ENCODE assay signal across 8 cellular contexts in the genomic region with DNA sequence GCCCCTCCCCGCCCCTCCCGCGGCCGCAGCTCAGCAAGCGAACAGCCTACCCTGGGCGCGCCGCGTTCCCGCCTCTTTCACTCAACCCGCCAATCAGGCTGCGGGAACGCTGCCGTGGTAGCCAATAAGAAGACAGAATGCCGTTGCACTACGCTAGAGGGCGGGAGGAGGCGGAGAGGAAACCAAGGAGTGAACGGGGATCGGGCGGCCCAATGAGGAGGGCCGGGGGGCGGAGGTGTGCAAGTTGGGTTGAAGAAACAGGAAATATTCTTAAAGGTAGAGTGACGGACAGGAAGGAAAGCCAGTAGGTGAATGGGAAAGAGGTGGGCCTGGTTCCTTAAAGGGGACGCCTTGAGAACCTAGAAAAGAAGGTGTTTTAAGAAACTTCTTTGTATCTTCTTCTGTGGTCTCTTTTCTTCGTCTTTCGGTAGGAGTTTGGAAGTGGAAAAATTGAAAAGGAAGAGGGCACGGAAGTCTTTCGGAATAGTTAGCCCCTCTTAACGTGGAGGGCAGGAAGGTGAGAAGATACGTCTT. TPM values are rescaled to one million over a fixed set of nuclear protein-coding genes. Genes with fewer than 3 reads are reported as not detected.
DNase-seq lines count a peak whose midpoint lies in the region; ATAC-seq and TF ChIP-seq lines count a peak whose summit lies in the region.

No MANE protein-coding gene starts in this region.

- TF ChIP-seq EP300 in esophagus muscularis mucosa (IDR thresholded peaks at IDR 0.05), result no peak

- peaks cover 26% of the 10 kb centered on the region for H3K4me1 Mint-ChIP-seq in activated T-cell treated with anti-CD3 and anti-CD28 coated beads, Interleukin-2, amount 50 U/mL, for 4 hours (ENCODE audit: low read depth)

- peaks cover 5% of the 10 kb centered on the region for H3K36me3 Mint-ChIP-seq in activated T-cell treated with anti-CD3 and anti-CD28 coated beads, Interleukin-2, amount 50 U/mL, for 4 hours (ENCODE audit: insufficient read depth)

- peak overlapping the region; percentile 85 for H3K4me3 ChIP-seq in Jurkat, Clone E6-1 (ENCODE audit: low read length)
- peak overlapping the region; percentile 90 to 98 (median 96) for H3K4me3 ChIP-seq in esophagus muscularis mucosa
- H3K4me3 ChIP-seq in mucosa of stomach (ENCODE audit: low read length), result peak overlapping the region; percentile 96

- under 1% methylated on average over 31 of the region's 31 CpGs for WGBS in esophagus muscularis mucosa

- peaks cover 40 to 56% (median 47%) of the 10 kb centered on the region in 4 donors for H3K4me1 ChIP-seq in esophagus muscularis mucosa
- peaks cover 16% of the 10 kb centered on the region for H3K4me1 ChIP-seq in mucosa of stomach (ENCODE audit: control insufficient read depth, insufficient read depth, low read length)

- DNase-seq in DMS153 (lab: John Stamatoyannopoulos, UW) (peak; percentile 99), OCI-M2 (lab: John Stamatoyannopoulos, UW; ENCODE audit: unreplicated experiment) (peak; percentile 82), esophagus muscularis mucosa (ENCODE audit: extremely low spot score) (peak; percentile 100)
- peak; percentile 99 for DNase-seq in Jurkat, Clone E6-1 (ENCODE audit: low read depth, low spot score)
- peak; percentile 97 for DNase-seq in activated T-cell treated with anti-CD3 and anti-CD28 coated beads, Interleukin-2, amount 50 U/mL, for 4 hours
- DNase-seq in stimulated activated CD8-positive, alpha-beta memory T cell treated with anti-CD3 and anti-CD28 coated beads, Interleukin-4, amount 100 ng/mL, for 48 hours, result peak; percentile 98

- no peak for TF ChIP-seq POLR2A in esophagus muscularis mucosa (IDR thresholded peaks at IDR 0.05; ENCODE audit: low read depth)

- H3K36me3 ChIP-seq in esophagus muscularis mucosa, result peaks cover 0 to 5% (median 0%) of the 10 kb centered on the region in 4 donors
- H3K36me3 ChIP-seq in mucosa of stomach (ENCODE audit: control insufficient read depth, insufficient read depth, low read length), result no peaks in the 10 kb centered on the region

- TF ChIP-seq CTCF in esophagus muscularis mucosa (IDR thresholded peaks at IDR 0.05), result peak in 2 of 3 experiments; percentile 34 to 37

- H3K9me3 Mint-ChIP-seq in activated T-cell treated with anti-CD3 and anti-CD28 coated beads, Interleukin-2, amount 50 U/mL, for 4 hours, result no peaks in the 10 kb centered on the region

- H3K9ac ChIP-seq in mucosa of stomach (ENCODE audit: low read length), result peak overlapping the region; percentile 91

- H3K27ac ChIP-seq in esophagus muscularis mucosa (replicated peaks in 1 of 4), result peak overlapping the region; percentile 99 to 100 (median 99)

- no peak overlapping the region for H3K4me3 Mint-ChIP-seq in activated T-cell treated with anti-CD3 and anti-CD28 coated beads, Interleukin-2, amount 50 U/mL, for 4 hours

- no peaks in the 10 kb centered on the region for H3K27me3 Mint-ChIP-seq in activated T-cell treated with anti-CD3 and anti-CD28 coated beads, Interleukin-2, amount 50 U/mL, for 4 hours (ENCODE audit: low read depth)

- H3K27me3 ChIP-seq in esophagus muscularis mucosa (no peaks in the 10 kb centered on the region), mucosa of stomach (ENCODE audit: control insufficient read depth, insufficient read depth, low read length) (no peaks in the 10 kb centered on the region)

- intact Hi-C loops in esophagus muscularis mucosa (cut with DNase I), result loop anchor here (2.0 kb wide), 1 partner anchor 50 kb away; the partner anchor contains the start of genes ATP6V1A and NAA50

- no peaks in the 10 kb centered on the region for H3K9me3 ChIP-seq in esophagus muscularis mucosa
- no peaks in the 10 kb centered on the region for H3K9me3 ChIP-seq in mucosa of stomach (ENCODE audit: control insufficient read depth, low read length)

- ATAC-seq in GM21717 (IDR thresholded peaks at IDR 0.05; ENCODE audit: unreplicated experiment), result peak; percentile 96
- peak; percentile 89 to 90 for ATAC-seq in activated T-cell treated with anti-CD3 and anti-CD28 coated beads, Interleukin-2, amount 50 U/mL, for 4 hours

RNA-seq across cellular contexts. Expression of gene USF3, which starts 0.3 kb away (rescaled TPM):
- 6.5 TPM for polyA plus RNA-seq in Jurkat, Clone E6-1 (2012; ENCODE audit: insufficient read depth, insufficient read length)
- 10 to 100 TPM; 12.1 to 12.4 (median 12.3) TPM for total RNA-seq in activated T-cell treated with anti-CD3 and anti-CD28 coated beads, Interleukin-2, amount 50 U/mL, for 4 hours
- 10 to 100 TPM; 20.8 to 28.6 (median 25.0) TPM for total RNA-seq in esophagus muscularis mucosa

RNA-seq across cellular contexts. Expression of gene NAA50, which starts 49.3 kb away (rescaled TPM):
- 112 TPM for polyA plus RNA-seq in Jurkat, Clone E6-1 (2012; ENCODE audit: insufficient read depth, insufficient read length)
- 100 to 1,000 TPM; 228 to 273 (median 249) TPM for total RNA-seq in activated T-cell treated with anti-CD3 and anti-CD28 coated beads, Interleukin-2, amount 50 U/mL, for 4 hours
- total RNA-seq in esophagus muscularis mucosa, result 100 to 1,000 TPM in 3 of 4 donors, 10 to 100 TPM in 1; 98.0 to 153 (median 119) TPM

RNA-seq across cellular contexts. Expression of gene ATP6V1A, which starts 50.1 kb away (rescaled TPM):
- polyA plus RNA-seq in Jurkat, Clone E6-1 (2012; ENCODE audit: insufficient read depth, insufficient read length), result 12.2 TPM
- 10 to 100 TPM; 38.9 to 52.9 (median 44.6) TPM for total RNA-seq in activated T-cell treated with anti-CD3 and anti-CD28 coated beads, Interleukin-2, amount 50 U/mL, for 4 hours
- 10 to 100 TPM; 21.0 to 23.5 (median 22.8) TPM for total RNA-seq in esophagus muscularis mucosa

Comparison
In these comparisons a context has a peak if more than half of its experiments do, and no peak if none do; other contexts are left out.
1. Peak in every context shown above with its lines: DNase-seq, ATAC-seq, H3K4me3 ChIP-seq and H3K27ac ChIP-seq.